ENCODE assay signal across 19 cellular contexts in the genomic region with DNA sequence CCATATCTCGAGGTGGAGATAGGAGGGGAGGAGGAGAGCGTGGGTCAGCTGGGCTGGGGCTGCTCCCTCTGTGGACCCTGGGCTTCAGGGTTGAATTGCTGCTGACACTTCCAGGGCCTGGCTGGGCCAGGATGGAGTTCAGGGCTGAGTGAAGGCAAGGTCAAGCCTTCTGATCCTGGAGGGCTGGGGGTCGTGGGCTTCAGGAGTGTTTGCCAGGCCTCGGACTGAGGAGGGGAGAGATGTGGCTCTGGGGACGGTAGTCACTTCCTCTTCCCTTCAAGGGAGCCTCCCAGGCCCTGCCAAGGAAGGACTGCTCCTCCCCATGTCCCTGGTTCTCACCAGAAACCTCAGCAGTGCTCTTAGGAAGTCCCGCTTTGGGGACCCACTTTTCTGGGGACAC. TPM values are rescaled to one million over a fixed set of nuclear protein-coding genes. Genes with fewer than 3 reads are reported as not detected.
DNase-seq lines count a peak whose midpoint lies in the region; ATAC-seq and TF ChIP-seq lines count a peak whose summit lies in the region.
"Had no signal": no experiment of that assay in that cellular context is flagged by ENCODE, and none has a peak within 500 bp of the region (broad histone marks: within the 10 kb centered on the region; RNA-seq: fewer than 3 reads in every experiment).

No MANE protein-coding gene starts in this region.

- H3K9me3 Mint-ChIP-seq in WTC11 = no peaks in the 10 kb centered on the region
- H3K9me3 Mint-ChIP-seq in nephron progenitor cell = no peaks in the 10 kb centered on the region

- H2AFZ ChIP-seq in OCI-LY7 (ENCODE audit: low read length) = no peak overlapping the region

- H3K9me2 ChIP-seq in OCI-LY7 (ENCODE audit: insufficient read depth, low read length) = no peaks in the 10 kb centered on the region

- H3K27me3 Mint-ChIP-seq in WTC11 (ENCODE audit: low read depth) (no peaks in the 10 kb centered on the region), nephron progenitor cell (ENCODE audit: low read depth, poor library complexity) (peaks cover 7% of the 10 kb centered on the region)

- H3K79me2 ChIP-seq in OCI-LY7 (ENCODE audit: insufficient read depth, low read depth, low read length) = no peaks in the 10 kb centered on the region

- no peak overlapping the region for H3K4me2 ChIP-seq in OCI-LY7 (ENCODE audit: low read length)
- H3K4me2 ChIP-seq: A549, KMS-11 had no signal

- CTCF ChIA-PET in WTC11 (lab: Charles Lee) (no interaction called here), OCI-LY7 (lab: Charles Lee; ENCODE audit: unreplicated experiment) (no interaction called here)

- ATAC-seq in Right ventricle myocardium inferior (no peak), WTC11 (no peak), HG03175 (IDR thresholded peaks at IDR 0.05; ENCODE audit: unreplicated experiment) (no peak)
- ATAC-seq: A549 had no signal

- no peak for DNase-seq in left ventricle myocardium inferior
- DNase-seq in Right ventricle myocardium inferior (ENCODE audit: missing footprints) = no peak
- no peak for DNase-seq in WTC11 (ENCODE audit: low spot score)
- no peak for DNase-seq in nephron progenitor cell
- DNase-seq in GM19240 (ENCODE audit: insufficient read length, low spot score) = no peak
- no peak for DNase-seq in OCI-LY7 (ENCODE audit: low spot score)
- no peak for DNase-seq in DMS153 treated with DMSO at 0.1 percent for 48 hours (lab: John Stamatoyannopoulos, UW; ENCODE audit: unreplicated experiment)
- DNase-seq: Calu3, DMS79 treated with DMSO at 0.1 percent for 48 hours, NCI-H1417, NCI-H2029, NCI-H524, OCI-M1 had no signal

- intact Hi-C loops in left ventricle myocardium inferior (cut with micrococcal nuclease) = no loop called here
- intact Hi-C loops in Right ventricle myocardium inferior (cut with DNase I) = no loop called here
- intact Hi-C loops in OCI-LY7 (cut with micrococcal nuclease; ENCODE audit: unreplicated experiment) = no loop called here

- no peaks in the 10 kb centered on the region for H3K9me3 ChIP-seq in left ventricle myocardium inferior (replicated peaks)
- H3K9me3 ChIP-seq in OCI-LY7 (ENCODE audit: low read length) = no peaks in the 10 kb centered on the region
- H3K9me3 ChIP-seq: A549 had no signal

- POLR2A ChIA-PET in WTC11 (lab: Charles Lee) = no interaction called here
- POLR2A ChIA-PET in OCI-LY7 (lab: Charles Lee) = interaction anchor here (0.7 kb wide), 1 partner anchor 97 kb away, joined by 4 read pairs; no protein-coding TSS in a partner anchor

- peak overlapping the region; percentile 87; the same call in 1 of the 2 replicates for H3K27ac Mint-ChIP-seq in WTC11
- H3K27ac Mint-ChIP-seq in nephron progenitor cell = peak overlapping the region; percentile 92

- H3K4me3 Mint-ChIP-seq in WTC11 = no peak overlapping the region
- H3K4me3 Mint-ChIP-seq in nephron progenitor cell = no peak overlapping the region

- H3K27me3 ChIP-seq in left ventricle myocardium inferior (ENCODE audit: low read depth) = no peaks in the 10 kb centered on the region

- peaks cover 49% of the 10 kb centered on the region for H3K4me1 ChIP-seq in left ventricle myocardium inferior
- no peaks in the 10 kb centered on the region for H3K4me1 ChIP-seq in OCI-LY7 (ENCODE audit: insufficient read depth, low read length, poor library complexity, severe bottlenecking)

- H3K4me1 Mint-ChIP-seq in WTC11 = peaks cover 9% of the 10 kb centered on the region; the same call in 1 of the 2 replicates
- peaks cover 31% of the 10 kb centered on the region for H3K4me1 Mint-ChIP-seq in nephron progenitor cell

- no peaks in the 10 kb centered on the region for H3K36me3 ChIP-seq in left ventricle myocardium inferior
- H3K36me3 ChIP-seq in OCI-LY7 (ENCODE audit: insufficient read depth, low read length) = no peaks in the 10 kb centered on the region

- H3K36me3 Mint-ChIP-seq in WTC11 (no peaks in the 10 kb centered on the region), nephron progenitor cell (ENCODE audit: low read depth) (no peaks in the 10 kb centered on the region)

- H4K20me1 ChIP-seq in OCI-LY7 (ENCODE audit: insufficient read depth, low read length) = no peaks in the 10 kb centered on the region

- no peak for TF ChIP-seq CTCF in left ventricle myocardium inferior (IDR thresholded peaks at IDR 0.05; ENCODE audit: borderline replicate concordance)
- TF ChIP-seq CTCF in WTC11 (IDR thresholded peaks at IDR 0.05) = no peak
- TF ChIP-seq CTCF in nephron progenitor cell (IDR thresholded peaks at IDR 0.05) = no peak
- TF ChIP-seq CTCF in OCI-LY7 (conservative IDR thresholded peaks at IDR 0.05; ENCODE audit: low read length) = no peak

- H3K27ac ChIP-seq in left ventricle myocardium inferior (replicated peaks) = peak overlapping the region; percentile 44
- H3K27ac ChIP-seq in OCI-LY7 (ENCODE audit: low read depth, low read length, poor library complexity, severe bottlenecking) = no peak overlapping the region
- H3K27ac ChIP-seq: KMS-11, RWPE1 had no signal

- H3K4me3 ChIP-seq in left ventricle myocardium inferior (no peak overlapping the region), OCI-LY7 (ENCODE audit: low read depth, low read length, poor library complexity, severe bottlenecking) (no peak overlapping the region)
- H3K4me3 ChIP-seq: A549 had no signal

- BruUV-seq in OCI-LY7 (replicated peaks; lab: Mats Ljungman, UMichigan) = no TSS peak

TF ChIP-seq in WTC11, 78 proteins besides CTCF, POLR2A, EP300 and RAD21 (continues in another document):
- TF ChIP-seq, protein P1, sequence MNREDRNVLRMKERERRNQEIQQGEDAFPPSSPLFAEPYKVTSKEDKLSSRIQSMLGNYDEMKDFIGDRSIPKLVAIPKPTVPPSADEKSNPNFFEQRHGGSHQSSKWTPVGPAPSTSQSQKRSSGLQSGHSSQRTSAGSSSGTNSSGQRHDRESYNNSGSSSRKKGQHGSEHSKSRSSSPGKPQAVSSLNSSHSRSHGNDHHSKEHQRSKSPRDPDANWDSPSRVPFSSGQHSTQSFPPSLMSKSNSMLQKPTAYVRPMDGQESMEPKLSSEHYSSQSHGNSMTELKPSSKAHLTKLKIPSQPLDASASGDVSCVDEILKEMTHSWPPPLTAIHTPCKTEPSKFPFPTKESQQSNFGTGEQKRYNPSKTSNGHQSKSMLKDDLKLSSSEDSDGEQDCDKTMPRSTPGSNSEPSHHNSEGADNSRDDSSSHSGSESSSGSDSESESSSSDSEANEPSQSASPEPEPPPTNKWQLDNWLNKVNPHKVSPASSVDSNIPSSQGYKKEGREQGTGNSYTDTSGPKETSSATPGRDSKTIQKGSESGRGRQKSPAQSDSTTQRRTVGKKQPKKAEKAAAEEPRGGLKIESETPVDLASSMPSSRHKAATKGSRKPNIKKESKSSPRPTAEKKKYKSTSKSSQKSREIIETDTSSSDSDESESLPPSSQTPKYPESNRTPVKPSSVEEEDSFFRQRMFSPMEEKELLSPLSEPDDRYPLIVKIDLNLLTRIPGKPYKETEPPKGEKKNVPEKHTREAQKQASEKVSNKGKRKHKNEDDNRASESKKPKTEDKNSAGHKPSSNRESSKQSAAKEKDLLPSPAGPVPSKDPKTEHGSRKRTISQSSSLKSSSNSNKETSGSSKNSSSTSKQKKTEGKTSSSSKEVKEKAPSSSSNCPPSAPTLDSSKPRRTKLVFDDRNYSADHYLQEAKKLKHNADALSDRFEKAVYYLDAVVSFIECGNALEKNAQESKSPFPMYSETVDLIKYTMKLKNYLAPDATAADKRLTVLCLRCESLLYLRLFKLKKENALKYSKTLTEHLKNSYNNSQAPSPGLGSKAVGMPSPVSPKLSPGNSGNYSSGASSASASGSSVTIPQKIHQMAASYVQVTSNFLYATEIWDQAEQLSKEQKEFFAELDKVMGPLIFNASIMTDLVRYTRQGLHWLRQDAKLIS (CRISPR knock-in tag; IDR thresholded peaks at IDR 0.05; ENCODE audit: borderline replicate concordance) = no peak
- no peak for TF ChIP-seq ESRRA (CRISPR knock-in tag; IDR thresholded peaks at IDR 0.05; ENCODE audit: borderline replicate concordance)
- TF ChIP-seq, protein P2, sequence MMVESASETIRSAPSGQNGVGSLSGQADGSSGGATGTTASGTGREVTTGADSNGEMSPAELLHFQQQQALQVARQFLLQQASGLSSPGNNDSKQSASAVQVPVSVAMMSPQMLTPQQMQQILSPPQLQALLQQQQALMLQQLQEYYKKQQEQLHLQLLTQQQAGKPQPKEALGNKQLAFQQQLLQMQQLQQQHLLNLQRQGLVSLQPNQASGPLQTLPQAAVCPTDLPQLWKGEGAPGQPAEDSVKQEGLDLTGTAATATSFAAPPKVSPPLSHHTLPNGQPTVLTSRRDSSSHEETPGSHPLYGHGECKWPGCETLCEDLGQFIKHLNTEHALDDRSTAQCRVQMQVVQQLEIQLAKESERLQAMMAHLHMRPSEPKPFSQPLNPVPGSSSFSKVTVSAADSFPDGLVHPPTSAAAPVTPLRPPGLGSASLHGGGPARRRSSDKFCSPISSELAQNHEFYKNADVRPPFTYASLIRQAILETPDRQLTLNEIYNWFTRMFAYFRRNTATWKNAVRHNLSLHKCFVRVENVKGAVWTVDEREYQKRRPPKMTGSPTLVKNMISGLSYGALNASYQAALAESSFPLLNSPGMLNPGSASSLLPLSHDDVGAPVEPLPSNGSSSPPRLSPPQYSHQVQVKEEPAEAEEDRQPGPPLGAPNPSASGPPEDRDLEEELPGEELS (CRISPR knock-in tag; IDR thresholded peaks at IDR 0.05) = no peak
- TF ChIP-seq ZNF232 (CRISPR knock-in tag; IDR thresholded peaks at IDR 0.05) = no peak
- TF ChIP-seq IRF2 (CRISPR knock-in tag; IDR thresholded peaks at IDR 0.05; ENCODE audit: borderline replicate concordance, low read depth) = no peak
- TF ChIP-seq, protein P3, sequence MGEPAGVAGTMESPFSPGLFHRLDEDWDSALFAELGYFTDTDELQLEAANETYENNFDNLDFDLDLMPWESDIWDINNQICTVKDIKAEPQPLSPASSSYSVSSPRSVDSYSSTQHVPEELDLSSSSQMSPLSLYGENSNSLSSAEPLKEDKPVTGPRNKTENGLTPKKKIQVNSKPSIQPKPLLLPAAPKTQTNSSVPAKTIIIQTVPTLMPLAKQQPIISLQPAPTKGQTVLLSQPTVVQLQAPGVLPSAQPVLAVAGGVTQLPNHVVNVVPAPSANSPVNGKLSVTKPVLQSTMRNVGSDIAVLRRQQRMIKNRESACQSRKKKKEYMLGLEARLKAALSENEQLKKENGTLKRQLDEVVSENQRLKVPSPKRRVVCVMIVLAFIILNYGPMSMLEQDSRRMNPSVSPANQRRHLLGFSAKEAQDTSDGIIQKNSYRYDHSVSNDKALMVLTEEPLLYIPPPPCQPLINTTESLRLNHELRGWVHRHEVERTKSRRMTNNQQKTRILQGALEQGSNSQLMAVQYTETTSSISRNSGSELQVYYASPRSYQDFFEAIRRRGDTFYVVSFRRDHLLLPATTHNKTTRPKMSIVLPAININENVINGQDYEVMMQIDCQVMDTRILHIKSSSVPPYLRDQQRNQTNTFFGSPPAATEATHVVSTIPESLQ (CRISPR knock-in tag; IDR thresholded peaks at IDR 0.05) = no peak

RNA-seq across cellular contexts. Expression of a gene that starts 12.1 kb away (rescaled TPM):
- total RNA-seq in left ventricle myocardium inferior (5.4 TPM), Right ventricle myocardium inferior (5.9 TPM), WTC11 (2021) (1.4 to 2.0 TPM (median 1.8 TPM) in 3 replicates), OCI-LY7 (2022) (not detected in 2 replicates)
- not detected in 2 replicates for total RNA-seq in OCI-LY7 (2014; rRNA removed; shearing (Covaris generic))
- total RNA-seq: MCF 10A had no signal

RNA-seq across cellular contexts. Expression of a gene that starts 41.9 kb away (rescaled TPM):
- total RNA-seq in left ventricle myocardium inferior (1.3 TPM), Right ventricle myocardium inferior (2.2 TPM), WTC11 (2021) (1.8 to 3.1 TPM (median 2.5 TPM) in 3 replicates), OCI-LY7 (2022) (not detected in 2 replicates)
- total RNA-seq in OCI-LY7 (2014; rRNA removed; shearing (Covaris generic)) = not detected in 2 replicates
- total RNA-seq: Calu3, H4, MCF 10A had no signal
